Comparison of ENCODE assay signal across 29 cellular contexts in genomic region chr4:18051281-18051680, GRCh38. TPM values are rescaled to one million over a fixed set of nuclear protein-coding genes. Genes with fewer than 3 reads are reported as not detected.
DNase-seq lines count a peak whose midpoint lies in the region; ATAC-seq and TF ChIP-seq lines count a peak whose summit lies in the region.
"Had no signal": no experiment of that assay in that cellular context is flagged by ENCODE, and none has a peak within 500 bp of the region (broad histone marks: within the 10 kb centered on the region; RNA-seq: fewer than 3 reads in every experiment).

No MANE protein-coding gene starts in this region.

- TF ChIP-seq CTCF in IMR-90 (conservative IDR thresholded peaks at IDR 0.05; ENCODE audit: low read depth, low read length) (no peak), WTC11 (IDR thresholded peaks at IDR 0.05) (no peak)

- WGBS in IMR-90 (ENCODE audit: extremely low coverage in 2 of 2, insufficient read length in 1 of 2), 2 experiments, result no CpG with 5 or more reads among the region's 2 CpGs

- dilution Hi-C loops in IMR-90 (cut with HindIII; ENCODE audit: low sequenced_read_pairs, unreplicated experiment), result no loop called here

- H2AFZ ChIP-seq in IMR-90 (replicated peaks; ENCODE audit: low read length, poor library complexity), result peak overlapping the region; percentile 57
- H2AFZ ChIP-seq: neural progenitor cell had no signal

- H3K36me3 ChIP-seq in IMR-90 (ENCODE audit: control insufficient read depth, insufficient read depth, low read length), result no peaks in the 10 kb centered on the region
- H3K36me3 ChIP-seq: BE2C, left lung, neural progenitor cell, spleen, thoracic aorta had no signal

- H4K20me1 ChIP-seq in IMR-90 (ENCODE audit: insufficient read depth, low read length), result no peaks in the 10 kb centered on the region

- no peaks in the 10 kb centered on the region; the same call in 1 of the 2 replicates for H3K9me1 ChIP-seq in IMR-90 (ENCODE audit: insufficient read depth, low read length)

- DNase-seq in AG20443 (ENCODE audit: low spot score), result peak; percentile 47
- peak; percentile 20 for DNase-seq in IMR-90
- peak; percentile 29 for DNase-seq in astrocyte of the hippocampus (ENCODE audit: low read depth, low spot score)
- peak; percentile 3 for DNase-seq in myocyte (ENCODE audit: low read depth)
- no peak for DNase-seq in WTC11 (ENCODE audit: low spot score)
- DNase-seq in HUDEP-2 (lab: John Stamatoyannopoulos, UW; ENCODE audit: unreplicated experiment in 76 of 76), result no peak
- DNase-seq in NCI-H2196 (lab: John Stamatoyannopoulos, UW; ENCODE audit: unreplicated experiment), result no peak
- DNase-seq in inferior parietal cortex (ENCODE audit: extremely low spot score), result no peak
- DNase-seq: activated B cell treated with CpG ODN at 0.5 μM for 24 hours; activated CD4-positive, alpha-beta T cell treated with anti-CD3 and anti-CD28 coated beads, Interleukin-2, amount 50 U/mL, for 48 hours; activated naive CD4-positive, alpha-beta T cell; activated naive CD8-positive, alpha-beta T cell treated with anti-CD3 and anti-CD28 coated beads, Interleukin-2, amount 50 U/mL, for 24 hours; activated T-cell treated with anti-CD3 and anti-CD28 coated beads, Interleukin-2, amount 50 U/mL, for 72 hours; BE2C; CD8-positive, alpha-beta T cell; KG1; left lung; NCI-H1417; NCI-H2029 treated with DMSO at 0.1 percent for 48 hours; NCI-H526; right cardiac atrium; SHP77 treated with DMSO at 0.1 percent for 48 hours; spleen; stimulated activated CD8-positive, alpha-beta memory T cell treated with anti-CD3 and anti-CD28 coated beads, Interleukin-4, amount 100 ng/mL, for 48 hours had no signal

- in situ Hi-C loops in IMR-90 (cut with MboI; ENCODE audit: low sequenced_read_pairs), result no loop called here

- BruUV-seq in IMR-90 (replicated peaks; lab: Mats Ljungman, UMichigan), result no TSS peak

- no peak for TF ChIP-seq POLR2A in IMR-90 (IDR thresholded peaks at IDR 0.05; ENCODE audit: low read depth, low read length)

- H3K27me3 Mint-ChIP-seq in WTC11 (ENCODE audit: low read depth), result no peaks in the 10 kb centered on the region; the same call in 1 of the 2 replicates
- H3K27me3 Mint-ChIP-seq: brain had no signal

- H4K8ac ChIP-seq in IMR-90 (ENCODE audit: low read depth in 2 of 2, low read length in 2 of 2), result no peak overlapping the region

- no peak overlapping the region for H2BK20ac ChIP-seq in IMR-90 (ENCODE audit: low read depth, low read length)

- no peak for TF ChIP-seq RAD21 in IMR-90 (IDR thresholded peaks at IDR 0.05; ENCODE audit: low read length)

- H3K79me1 ChIP-seq in IMR-90 (ENCODE audit: low read depth in 1 of 2, low read length in 2 of 2), result no peaks in the 10 kb centered on the region

- no peak overlapping the region for H3K18ac ChIP-seq in IMR-90 (ENCODE audit: low read depth, low read length)

- no peak overlapping the region for H3K56ac ChIP-seq in IMR-90 (ENCODE audit: extremely low read depth, insufficient read depth, low read length)

- no peaks in the 10 kb centered on the region for H3K27me3 ChIP-seq in IMR-90 (ENCODE audit: control insufficient read depth, insufficient read depth, low read length)
- H3K27me3 ChIP-seq: BE2C, left lung, neural progenitor cell, spleen had no signal

- intact Hi-C loops in IMR-90 (cut with micrococcal nuclease), result no loop called here

- H4K5ac ChIP-seq in IMR-90 (ENCODE audit: low read depth, low read length), result no peak overlapping the region

- H3K14ac ChIP-seq in IMR-90 (replicated peaks; ENCODE audit: low read depth, low read length), result no peak overlapping the region

- 0 out of 2 replicates have a peak overlapping the region, but pooled peaks have one; percentile 15 for H3K4ac ChIP-seq in IMR-90 (ENCODE audit: low read depth, low read length)

- H2BK5ac ChIP-seq in IMR-90 (ENCODE audit: low read depth, low read length, poor library complexity, severe bottlenecking), result no peak overlapping the region

- CTCF ChIA-PET in IMR-90 (lab: Yijun Ruan, JAX), result no interaction called here
- CTCF ChIA-PET in WTC11 (lab: Charles Lee), result no interaction called here

- no peak overlapping the region for H2AK9ac ChIP-seq in IMR-90 (replicated peaks; ENCODE audit: low read depth, low read length, poor library complexity)

- H3K27ac ChIP-seq in IMR-90 (ENCODE audit: insufficient read depth, low read length), result no peak overlapping the region
- H3K27ac ChIP-seq: left lung, neural progenitor cell, spleen, thoracic aorta had no signal

- no peaks in the 10 kb centered on the region for H3K36me3 Mint-ChIP-seq in WTC11
- H3K36me3 Mint-ChIP-seq: brain; CD8-positive, alpha-beta T cell; neural progenitor cell had no signal

- peak; percentile 17; the same call in 1 of the 2 replicates for ATAC-seq in IMR-90 (ENCODE audit: low read depth)
- ATAC-seq in WTC11, result no peak
- ATAC-seq: activated naive CD8-positive, alpha-beta T cell treated with anti-CD3 and anti-CD28 coated beads, Interleukin-2, amount 50 U/mL, for 24 hours; activated T-cell treated with anti-CD3 and anti-CD28 coated beads, Interleukin-2, amount 50 U/mL, for 72 hours; CD8-positive, alpha-beta T cell; GM12878; left lung; right cardiac atrium had no signal

- no peak overlapping the region for H4K91ac ChIP-seq in IMR-90 (ENCODE audit: insufficient read depth, low read depth, low read length)

- no peak overlapping the region for H3K4me3 Mint-ChIP-seq in WTC11
- H3K4me3 Mint-ChIP-seq: activated B cell treated with CpG ODN at 0.5 μM for 24 hours; activated naive CD8-positive, alpha-beta T cell treated with anti-CD3 and anti-CD28 coated beads, Interleukin-2, amount 50 U/mL, for 24 hours; activated T-cell treated with anti-CD3 and anti-CD28 coated beads, Interleukin-2, amount 50 U/mL, for 72 hours; brain; CD8-positive, alpha-beta T cell; neural progenitor cell; stimulated activated naive CD8-positive, alpha-beta T cell treated with anti-CD3 and anti-CD28 coated beads, Interleukin-15, Interleukin-2, amounts not matched to agents 100 ng/mL and 50 ng/mL, for 24 hours had no signal

- no peaks in the 10 kb centered on the region for H3K9me3 ChIP-seq in IMR-90 (ENCODE audit: control insufficient read depth, insufficient read depth, low read length)
- H3K9me3 ChIP-seq: BE2C, left lung, spleen, thoracic aorta had no signal

- H3K27ac Mint-ChIP-seq in WTC11, result no peak overlapping the region
- H3K27ac Mint-ChIP-seq: activated B cell treated with CpG ODN at 0.5 μM for 24 hours; activated naive CD8-positive, alpha-beta T cell treated with anti-CD3 and anti-CD28 coated beads, Interleukin-2, amount 50 U/mL, for 24 hours; activated T-cell treated with anti-CD3 and anti-CD28 coated beads, Interleukin-2, amount 50 U/mL, for 72 hours; brain; CD8-positive, alpha-beta T cell; neural progenitor cell; stimulated activated naive CD8-positive, alpha-beta T cell treated with anti-CD3 and anti-CD28 coated beads, Interleukin-15, Interleukin-2, amounts not matched to agents 100 ng/mL and 50 ng/mL, for 24 hours had no signal

- H3K4me1 Mint-ChIP-seq in WTC11, result no peaks in the 10 kb centered on the region
- H3K4me1 Mint-ChIP-seq: activated B cell treated with CpG ODN at 0.5 μM for 24 hours, brain, neural progenitor cell had no signal

- no peaks in the 10 kb centered on the region for H3K9me3 Mint-ChIP-seq in WTC11
- H3K9me3 Mint-ChIP-seq: activated B cell treated with CpG ODN at 0.5 μM for 24 hours; activated naive CD8-positive, alpha-beta T cell treated with anti-CD3 and anti-CD28 coated beads, Interleukin-2, amount 50 U/mL, for 24 hours; activated T-cell treated with anti-CD3 and anti-CD28 coated beads, Interleukin-2, amount 50 U/mL, for 72 hours; brain; CD8-positive, alpha-beta T cell; neural progenitor cell had no signal

- POLR2A ChIA-PET in IMR-90 (lab: Charles Lee; ENCODE audit: unreplicated experiment), result no interaction called here
- POLR2A ChIA-PET in WTC11 (lab: Charles Lee), result no interaction called here

- H2AK5ac ChIP-seq in IMR-90 (ENCODE audit: low read depth, low read length), result no peak overlapping the region

- H3K4me2 ChIP-seq in IMR-90 (ENCODE audit: low read depth, low read length), result no peak overlapping the region
- H3K4me2 ChIP-seq: neural progenitor cell had no signal

- H3K4me3 ChIP-seq in IMR-90 (ENCODE audit: insufficient read depth, low read depth, low read length), result no peak overlapping the region
- H3K4me3 ChIP-seq: GM12878, left lung, neural progenitor cell, spleen, thoracic aorta had no signal

- H3K9ac ChIP-seq in IMR-90 (ENCODE audit: low read depth, low read length), result no peak overlapping the region
- H3K9ac ChIP-seq: neural progenitor cell had no signal

- H3K23ac ChIP-seq in IMR-90 (ENCODE audit: low read depth, low read length), result no peak overlapping the region

- H3K4me1 ChIP-seq in IMR-90 (ENCODE audit: control insufficient read depth, insufficient read depth, low read length), result peaks cover 3% of the 10 kb centered on the region
- H3K4me1 ChIP-seq: BE2C, left lung, neural progenitor cell, spleen had no signal

- H2BK120ac ChIP-seq in IMR-90 (ENCODE audit: low read depth, low read length), result no peak overlapping the region

- no peak overlapping the region for H2BK15ac ChIP-seq in IMR-90 (ENCODE audit: low read depth, low read length)

TF ChIP-seq in IMR-90, 13 proteins besides CTCF, POLR2A, EP300 and RAD21 (continues in another document):
- TF ChIP-seq BHLHE40 (IDR thresholded peaks at IDR 0.05; ENCODE audit: low read depth, low read length), result no peak
- TF ChIP-seq CHD1 (IDR thresholded peaks at IDR 0.05; ENCODE audit: low read depth, low read length), result no peak
- TF ChIP-seq MXI1 (IDR thresholded peaks at IDR 0.05; ENCODE audit: borderline replicate concordance, low read depth, low read length), result no peak
- TF ChIP-seq FOS (IDR thresholded peaks at IDR 0.05; ENCODE audit: low read depth, low read length), result no peak
- no peak for TF ChIP-seq NFE2L2 (IDR thresholded peaks at IDR 0.05; ENCODE audit: low read depth, low read length)

TF ChIP-seq in WTC11, 78 proteins besides CTCF, POLR2A, EP300 and RAD21 (continues in another document):
- TF ChIP-seq E2F5 (CRISPR knock-in tag; IDR thresholded peaks at IDR 0.05) (no peak), ZMAT4 (CRISPR knock-in tag; IDR thresholded peaks at IDR 0.05) (no peak)

RNA-seq across cellular contexts. Expression of gene LCORL, which starts 29.7 kb away (rescaled TPM):
- total RNA-seq in IMR-90 (2012; rRNA removed) (5.0 and 11.4 TPM in 2 replicates), myocyte (24.0 and 26.5 TPM in 2 replicates), WTC11 (2021) (19.9 to 22.3 TPM (median 21.8 TPM) in 3 replicates)
- polyA plus RNA-seq in IMR-90 (2012; rRNA removed), result 1.3 and 2.1 TPM in 2 replicates
- 2.1 and 3.2 TPM in 2 replicates for polyA plus RNA-seq in IMR-90 (2012; cell fraction: cytosol; rRNA removed)
- 2.2 and 3.1 TPM in 2 replicates for polyA plus RNA-seq in IMR-90 (2012; cell fraction: nucleus; rRNA removed; ENCODE audit: low replicate concordance)
- 2.1 TPM for polyA plus RNA-seq in myocyte (2012)

Comparison
In these comparisons a context has a peak if more than half of its experiments do, and no peak if none do; other contexts are left out.
1. DNase-seq: peak in AG20443 (single experiment), IMR-90 (single experiment), astrocyte of the hippocampus (single experiment) and myocyte (single experiment); none in WTC11 (single experiment), HUDEP-2 (0 of 76), NCI-H2196 (single experiment) and inferior parietal cortex (single experiment).